Comparison of ENCODE assay signal across 12 cellular contexts in the genomic region with DNA sequence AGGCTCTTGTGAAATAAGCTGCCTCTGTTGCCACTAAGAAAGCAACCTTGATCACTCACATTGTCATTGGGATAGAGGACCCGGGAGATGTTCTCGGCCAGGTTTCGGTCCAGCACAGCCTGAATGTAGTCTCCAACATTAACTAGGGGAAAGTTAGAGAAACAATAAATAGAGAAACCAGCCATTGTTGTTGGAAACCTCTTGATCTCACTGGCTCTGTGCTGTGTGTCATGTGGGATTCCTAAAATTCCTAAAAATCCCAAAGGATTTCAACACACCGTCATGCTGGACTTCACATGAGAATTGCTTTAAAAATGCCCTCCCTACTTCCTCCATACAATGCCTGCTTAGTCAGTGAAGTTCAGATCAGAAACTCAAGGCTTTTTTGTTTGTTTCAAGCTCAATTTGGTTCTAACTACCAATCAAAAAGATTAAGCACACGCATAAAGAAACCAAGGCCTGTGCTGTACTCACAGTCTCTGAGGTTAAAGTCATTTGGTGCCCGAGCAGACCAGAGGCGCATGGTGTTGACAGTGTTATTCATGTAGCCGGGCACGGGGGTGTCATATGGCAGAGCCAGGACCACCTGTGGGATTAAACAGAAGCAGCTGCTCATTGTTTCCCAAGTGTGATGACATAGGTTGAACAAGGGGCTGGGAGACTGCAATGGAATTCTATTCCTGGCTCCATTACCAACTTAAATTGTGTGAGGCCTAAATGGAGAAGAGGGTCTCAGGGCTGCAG. TPM values are rescaled to one million over a fixed set of nuclear protein-coding genes. Genes with fewer than 3 reads are reported as not detected.
DNase-seq lines count a peak whose midpoint lies in the region; ATAC-seq, FAIRE-seq and TF ChIP-seq lines count a peak whose summit lies in the region.
"Had no signal": no experiment of that assay in that cellular context is flagged by ENCODE, and none has a peak within 500 bp of the region (broad histone marks: within the 10 kb centered on the region; RNA-seq: fewer than 3 reads in every experiment).

No MANE protein-coding gene starts in this region.

- H3K9me3 ChIP-seq in A549 (no peaks in the 10 kb centered on the region), kidney (ENCODE audit: control insufficient read depth in 1 of 2, low read length in 2 of 2) (no peaks in the 10 kb centered on the region), aorta (ENCODE audit: control insufficient read depth, low read length) (no peaks in the 10 kb centered on the region)
- H3K9me3 ChIP-seq: upper lobe of right lung had no signal

- DNase-seq in A549 (ENCODE audit: low read depth in 1 of 2, low spot score in 1 of 2) (peak in 1 of 2 experiments; percentile 22), HFF-Myc (ENCODE audit: extremely low read depth, low read depth) (peak; percentile 42), amniotic epithelial cell (ENCODE audit: low read depth) (peak; percentile 93), kidney glomerular epithelial cell (lab: John Stamatoyannopoulos, UW) (peak; percentile 96), NCI-H187 (lab: John Stamatoyannopoulos, UW) (no peak), kidney (no peak), aorta (no peak)
- DNase-seq in activated naive CD4-positive, alpha-beta T cell treated with anti-CD3 and anti-CD28 coated beads, Interleukin-2, amount 50 U/mL, for 16 hours = no peak
- DNase-seq: activated CD4-positive, alpha-beta memory T cell treated with anti-CD3 and anti-CD28 coated beads for 36 hours; upper lobe of right lung had no signal

- TF ChIP-seq RAD21 in A549 (conservative IDR thresholded peaks at IDR 0.05 in 1 of 2, IDR thresholded peaks at IDR 0.05 in 1 of 2) = no peak

- 85% methylated on average over 9 of the region's 9 CpGs for WGBS in A549 (ENCODE audit: missing lambda C conversion rate)
- WGBS in aorta, 2 donors = 59 to 61% methylated on average over 9 of the region's 9 CpGs

- H3K27me3 ChIP-seq in aorta (ENCODE audit: control insufficient read depth in 1 of 2, insufficient read depth in 2 of 2, low read length in 1 of 2) = no peaks in the 10 kb centered on the region
- H3K27me3 ChIP-seq: upper lobe of right lung had no signal

- no peak overlapping the region for H3K9ac ChIP-seq in kidney (ENCODE audit: low read length in 2 of 2)

- peak overlapping the region; percentile 41 for H3K4me2 ChIP-seq in A549

- H3K27ac ChIP-seq in A549 (peak overlapping the region in 1 of 2 experiments; percentile 71; a peak in 3 of 6 replicates), kidney (ENCODE audit: low read depth in 2 of 2, low read length in 2 of 2) (no peak overlapping the region), aorta (ENCODE audit: low read depth in 1 of 2, low read length in 2 of 2) (no peak overlapping the region)
- H3K27ac ChIP-seq: upper lobe of right lung had no signal

- no peak for TF ChIP-seq EP300 in A549 (IDR thresholded peaks at IDR 0.05)

- TF ChIP-seq CTCF in A549 (IDR thresholded peaks at IDR 0.05) = no peak
- TF ChIP-seq CTCF in HFF-Myc (IDR thresholded peaks at IDR 0.05; ENCODE audit: low read depth, low read length, missing control alignments) = no peak
- no peak for TF ChIP-seq CTCF in kidney (IDR thresholded peaks at IDR 0.05; ENCODE audit: borderline replicate concordance, extremely low read depth, insufficient read depth)

- H3K4me1 ChIP-seq in A549 (peaks cover 13% of the 10 kb centered on the region), kidney (ENCODE audit: control insufficient read depth in 1 of 2, insufficient read depth in 1 of 2, low read depth in 1 of 2, low read length in 2 of 2) (no peaks in the 10 kb centered on the region), aorta (ENCODE audit: control insufficient read depth in 1 of 2, insufficient read depth in 2 of 2, low read length in 2 of 2) (no peaks in the 10 kb centered on the region)
- H3K4me1 ChIP-seq: upper lobe of right lung had no signal

- H3K4me3 ChIP-seq in A549 (no peak overlapping the region), HFF-Myc (replicated peaks; ENCODE audit: low read depth, low read length) (no peak overlapping the region), kidney (ENCODE audit: low read length in 2 of 2) (no peak overlapping the region), aorta (ENCODE audit: low read length in 2 of 2) (no peak overlapping the region)
- H3K4me3 ChIP-seq: upper lobe of right lung had no signal

- intact Hi-C loops in kidney (cut with DNase I) = no loop called here
- intact Hi-C loops in aorta (cut with DNase I) = no loop called here

- FAIRE-seq in A549 (lab: Jason Lieb, UNC) = no peak
- FAIRE-seq in kidney (lab: Jason Lieb, UNC) = no peak

- ATAC-seq in A549 (peak; percentile 73 to 83; a peak in 5 of 6 replicates), aorta (ENCODE audit: low FRiP score) (no peak)
- ATAC-seq: upper lobe of right lung had no signal

- H3K36me3 ChIP-seq in kidney (ENCODE audit: control insufficient read depth in 1 of 2, insufficient read depth in 2 of 2, low read length in 2 of 2) = peaks cover 0 to 8% of the 10 kb centered on the region in 2 donors
- peaks cover 3 to 4% of the 10 kb centered on the region in 2 donors for H3K36me3 ChIP-seq in aorta (ENCODE audit: control insufficient read depth in 1 of 2, insufficient read depth in 2 of 2, low read length in 1 of 2)

- no peak for TF ChIP-seq POLR2A in A549 (IDR thresholded peaks at IDR 0.05; ENCODE audit: low read length)

- CTCF ChIA-PET in A549 (lab: Yijun Ruan, JAX) = no interaction called here

- POLR2A ChIA-PET in A549 (lab: Yijun Ruan, JAX) = no interaction called here

TF ChIP-seq in A549, 52 proteins besides CTCF, POLR2A, EP300 and RAD21:
- TF ChIP-seq NR3C1 (IDR thresholded peaks at IDR 0.05) = no peak
- TF ChIP-seq MAFK (IDR thresholded peaks at IDR 0.05; ENCODE audit: partially characterized antibody) = no peak
- no peak for TF ChIP-seq CBX2 (IDR thresholded peaks at IDR 0.05; ENCODE audit: borderline replicate concordance, low read depth)

RNA-seq across cellular contexts. Expression of gene PYGL, which starts 23.6 kb away (rescaled TPM):
- 119 and 122 TPM in 2 replicates for polyA plus RNA-seq in A549 (2011; rRNA removed)
- 85.1 and 98.4 TPM in 2 replicates for polyA plus RNA-seq in A549 (2012; cell fraction: cytosol; rRNA removed)
- 70.7 and 72.6 TPM in 2 replicates for polyA plus RNA-seq in A549 (2012; cell fraction: nucleus; rRNA removed)
- 95.9 to 112 TPM (median 112 TPM) in 3 replicates for polyA plus RNA-seq in A549 (2017; fragmentation: RNase III; extraction: RNeasy Plus Mini Kit Qiagen cat#74134 plus additional on column Dnase treatment)
- polyA minus RNA-seq in A549 (2011; rRNA and poly(A)+ RNA removed) = 68.2 and 68.9 TPM in 2 replicates
- 40.3 TPM for total RNA-seq in kidney
- polyA plus RNA-seq in kidney (ENCODE audit: insufficient read depth, low read depth, low replicate concordance) = 12.3 TPM
- 10 to 100 TPM; 49.0 to 78.6 TPM for total RNA-seq in aorta
- 10 to 100 TPM; 18.4 to 25.2 TPM for polyA plus RNA-seq in aorta

RNA-seq across cellular contexts. Expression of gene ABHD12B, which starts 48.8 kb away (rescaled TPM):
- polyA plus RNA-seq in A549 (2011; rRNA removed) (not detected in 2 replicates), A549 (2017; fragmentation: RNase III; extraction: RNeasy Plus Mini Kit Qiagen cat#74134 plus additional on column Dnase treatment) (not detected in 3 replicates), kidney (ENCODE audit: insufficient read depth, low read depth, low replicate concordance) (0.88 TPM), aorta (under 1 TPM in 1 of 2 donors, not detected in 1; 0.13 TPM)
- polyA plus RNA-seq in A549 (2012; cell fraction: cytosol; rRNA removed) = not detected in 2 replicates
- not detected in 2 replicates for polyA plus RNA-seq in A549 (2012; cell fraction: nucleus; rRNA removed)
- polyA minus RNA-seq in A549 (2011; rRNA and poly(A)+ RNA removed) = not detected in 2 replicates
- total RNA-seq in kidney (not detected), aorta (not detected)
- total RNA-seq: activated CD4-positive, alpha-beta memory T cell treated with anti-CD3 and anti-CD28 coated beads for 36 hours; cardiac septum had no signal
- polyA plus RNA-seq: IgD-negative memory B cell had no signal

Comparison
In these comparisons a context has a peak if more than half of its experiments do, and no peak if none do; other contexts are left out.
1. DNase-seq: peak in HFF-Myc (single experiment), amniotic epithelial cell (single experiment) and kidney glomerular epithelial cell (single experiment); none in NCI-H187 (0 of 2), activated naive CD4-positive, alpha-beta T cell treated with anti-CD3 and anti-CD28 coated beads, Interleukin-2, amount 50 U/mL, for 16 hours (single experiment), kidney (single experiment) and aorta (0 of 2).